In genomic region chr3:115085197-115085865, GRCh38 we compare ENCODE assay signal across 12 cellular contexts.
DNase-seq lines count a peak whose midpoint lies in the region; ATAC-seq, FAIRE-seq and TF ChIP-seq lines count a peak whose summit lies in the region.
"Had no signal": no experiment of that assay in that cellular context is flagged by ENCODE, and none has a peak within 500 bp of the region (broad histone marks: within the 10 kb centered on the region; RNA-seq: fewer than 3 reads in every experiment).

No MANE protein-coding gene starts in this region.

- no peak overlapping the region for H3K4me3 Mint-ChIP-seq in effector memory CD8-positive, alpha-beta T cell
- H3K4me3 Mint-ChIP-seq: CD8-positive, alpha-beta T cell; dendritic cell treated with granulocyte-macrophage colony-stimulating factor and Interleukin-4, amounts not matched to agents 40 ng/mL and 50 ng/mL, for 4 days; T-cell had no signal

- H3K27ac Mint-ChIP-seq in effector memory CD8-positive, alpha-beta T cell: peak overlapping the region in 1 of 2 donors; percentile 46
- H3K27ac Mint-ChIP-seq: CD8-positive, alpha-beta T cell; dendritic cell treated with granulocyte-macrophage colony-stimulating factor and Interleukin-4, amounts not matched to agents 40 ng/mL and 50 ng/mL, for 4 days; T-cell had no signal

- H3K27me3 Mint-ChIP-seq in effector memory CD8-positive, alpha-beta T cell: no peaks in the 10 kb centered on the region
- H3K27me3 Mint-ChIP-seq: dendritic cell treated with granulocyte-macrophage colony-stimulating factor and Interleukin-4, amounts not matched to agents 40 ng/mL and 50 ng/mL, for 4 days; T-cell had no signal

- no peak overlapping the region for H3K4me2 ChIP-seq in keratinocyte (ENCODE audit: control insufficient read depth, extremely low read depth, insufficient read depth, low read depth, low read length)

- TF ChIP-seq CTCF in bronchial epithelial cell (IDR thresholded peaks at IDR 0.05; ENCODE audit: insufficient read depth, low read length, severe bottlenecking) (peak; percentile 27), keratinocyte (optimal IDR thresholded peaks at IDR 0.05 in 1 of 3, IDR thresholded peaks at IDR 0.05 in 1 of 3, conservative IDR thresholded peaks at IDR 0.05 in 1 of 3; ENCODE audit: extremely low read depth in 1 of 3, insufficient read depth in 2 of 3, low read length in 3 of 3) (peak in 2 of 3 experiments; percentile 30 to 31)

- H4K20me1 ChIP-seq in keratinocyte (ENCODE audit: control insufficient read depth, extremely low read depth, insufficient read depth, low read length): no peaks in the 10 kb centered on the region

- CTCF ChIA-PET in HEK293T (lab: Yijun Ruan, JAX): interaction anchor here (0.6 kb wide), 1 partner anchor 54 kb away, joined by 3 read pairs; no protein-coding TSS in a partner anchor

- H3K4me1 ChIP-seq in keratinocyte (ENCODE audit: control insufficient read depth, extremely low read depth, insufficient read depth, low read length): no peaks in the 10 kb centered on the region

- DNase-seq in AG08395 (ENCODE audit: low spot score): peak; percentile 18
- peak; percentile 19 for DNase-seq in HEK293T (ENCODE audit: extremely low spot score)
- DNase-seq in bronchial epithelial cell (ENCODE audit: low read depth): no peak
- DNase-seq in keratinocyte (ENCODE audit: low read depth, low spot score): no peak
- no peak for DNase-seq in effector memory CD8-positive, alpha-beta T cell
- DNase-seq in epidermal melanocyte (ENCODE audit: insufficient read length, low spot score): no peak
- DNase-seq: CD8-positive, alpha-beta T cell; NCI-H2081 treated with DMSO at 0.1 percent for 48 hours; T-cell had no signal

- H3K36me3 ChIP-seq in bronchial epithelial cell (ENCODE audit: control insufficient read depth, insufficient read depth, low read length): no peaks in the 10 kb centered on the region
- no peaks in the 10 kb centered on the region for H3K36me3 ChIP-seq in keratinocyte (ENCODE audit: control insufficient read depth in 2 of 2, extremely low read depth in 1 of 2, insufficient read depth in 2 of 2, low read length in 2 of 2)

- H2AFZ ChIP-seq in keratinocyte (ENCODE audit: control insufficient read depth, low read length): no peak overlapping the region

- H3K9me3 Mint-ChIP-seq in effector memory CD8-positive, alpha-beta T cell: no peaks in the 10 kb centered on the region
- H3K9me3 Mint-ChIP-seq: CD8-positive, alpha-beta T cell; dendritic cell treated with granulocyte-macrophage colony-stimulating factor and Interleukin-4, amounts not matched to agents 40 ng/mL and 50 ng/mL, for 4 days; T-cell had no signal

- H3K4me1 Mint-ChIP-seq in effector memory CD8-positive, alpha-beta T cell (ENCODE audit: low read depth in 2 of 2): peaks cover 7 to 23% of the 10 kb centered on the region in 2 donors

- dilution Hi-C loops in keratinocyte (cut with MboI; ENCODE audit: extremely low pct_ligation_motif_present, low sequenced_read_pairs): no loop called here

- FAIRE-seq in bronchial epithelial cell (lab: Jason Lieb, UNC) (no peak), keratinocyte (lab: Jason Lieb, UNC) (no peak)

- POLR2A ChIA-PET in HEK293T (lab: Yijun Ruan, JAX): no interaction called here

- H3K27me3 ChIP-seq in bronchial epithelial cell (ENCODE audit: control insufficient read depth, insufficient read depth, low read length) (no peaks in the 10 kb centered on the region), keratinocyte (ENCODE audit: control insufficient read depth, extremely low read depth, insufficient read depth, low read length) (no peaks in the 10 kb centered on the region)

- H3K9me1 ChIP-seq in keratinocyte (ENCODE audit: control insufficient read depth, extremely low read depth, insufficient read depth, low read length): no peaks in the 10 kb centered on the region

- ATAC-seq in HG03159 (IDR thresholded peaks at IDR 0.05; ENCODE audit: unreplicated experiment): no peak
- ATAC-seq in GM21367 (IDR thresholded peaks at IDR 0.05; ENCODE audit: unreplicated experiment): no peak
- no peak for ATAC-seq in effector memory CD8-positive, alpha-beta T cell (replicated peaks)
- ATAC-seq: CD8-positive, alpha-beta T cell; T-cell had no signal

- no peaks in the 10 kb centered on the region for H3K79me2 ChIP-seq in keratinocyte (ENCODE audit: control insufficient read depth, insufficient read depth, low read length)

- H3K27ac ChIP-seq in keratinocyte (ENCODE audit: control insufficient read depth, insufficient read depth, low read length): no peak overlapping the region

- H3K36me3 Mint-ChIP-seq in effector memory CD8-positive, alpha-beta T cell (ENCODE audit: insufficient read depth): peaks cover 4% of the 10 kb centered on the region
- H3K36me3 Mint-ChIP-seq: T-cell had no signal

- no peak overlapping the region for H3K9ac ChIP-seq in keratinocyte (ENCODE audit: control insufficient read depth, extremely low read depth, insufficient read depth, low read length)

- H3K4me3 ChIP-seq in bronchial epithelial cell (ENCODE audit: low read depth, low read length): no peak overlapping the region
- no peak overlapping the region for H3K4me3 ChIP-seq in keratinocyte (ENCODE audit: control insufficient read depth in 2 of 3, extremely low read depth in 1 of 3, insufficient read depth in 2 of 3, low read depth in 1 of 3, low read length in 3 of 3)

- no peaks in the 10 kb centered on the region for H3K9me3 ChIP-seq in keratinocyte (ENCODE audit: control insufficient read depth, low read depth, low read length)

TF ChIP-seq in HEK293T, 16 proteins besides CTCF, POLR2A, EP300 and RAD21:
- no peak for TF ChIP-seq NFRKB (IDR thresholded peaks at IDR 0.05)
- TF ChIP-seq ELF4 (IDR thresholded peaks at IDR 0.05): no peak
- no peak for TF ChIP-seq LEF1 (IDR thresholded peaks at IDR 0.05; ENCODE audit: borderline replicate concordance)
- TF ChIP-seq ARNT (IDR thresholded peaks at IDR 0.05): no peak
- TF ChIP-seq FOXM1 (IDR thresholded peaks at IDR 0.05; ENCODE audit: borderline replicate concordance): no peak
- TF ChIP-seq FOXK2 (IDR thresholded peaks at IDR 0.05): no peak
- no peak for TF ChIP-seq PKNOX1 (IDR thresholded peaks at IDR 0.05)
- no peak for TF ChIP-seq SUZ12 (IDR thresholded peaks at IDR 0.05)
- no peak for TF ChIP-seq CTBP1 (IDR thresholded peaks at IDR 0.05; ENCODE audit: borderline replicate concordance)
- TF ChIP-seq BHLHE40 (IDR thresholded peaks at IDR 0.05; ENCODE audit: borderline replicate concordance): no peak
- TF ChIP-seq HDGF (IDR thresholded peaks at IDR 0.05; ENCODE audit: borderline replicate concordance): no peak
- no peak for TF ChIP-seq ZNF384 (IDR thresholded peaks at IDR 0.05)
TF ChIP-seq in HEK293T: peak in this region for 0.

Comparison
In these comparisons a context has a peak if more than half of its experiments do, and no peak if none do; other contexts are left out.
1. DNase-seq: peak in AG08395 (single experiment) and HEK293T (single experiment); none in bronchial epithelial cell (single experiment), keratinocyte (single experiment), effector memory CD8-positive, alpha-beta T cell (0 of 3) and epidermal melanocyte (single experiment).